31 cellular contexts compared by ENCODE assay signal in genomic region chr6:537114-537513, GRCh38.
"Had no signal": no experiment of that assay in that cellular context is flagged by ENCODE, and none has a peak within 500 bp of the region (broad histone marks: within the 10 kb centered on the region; RNA-seq: fewer than 3 reads in every experiment).

No MANE protein-coding gene starts in this region.

- H3K27ac ChIP-seq: ascending aorta, body of pancreas, SJCRH30 had no signal

- H3K36me3 ChIP-seq: MG63, SJCRH30 had no signal

- ATAC-seq: activated CD4-positive, CD25-positive, alpha-beta regulatory T cell treated with anti-CD3 and anti-CD28 coated beads, Interleukin-2, amount 50 U/mL, for 24 hours; activated CD8-positive, alpha-beta memory T cell treated with anti-CD3 and anti-CD28 coated beads, Interleukin-2, amount 10 ng/mL, durations not matched to agents 7 days and 5 days; activated naive CD4-positive, alpha-beta T cell treated with anti-CD3 and anti-CD28 coated beads, Interleukin-2, amount 50 U/mL, for 72 hours; activated naive CD8-positive, alpha-beta T cell treated with anti-CD3 and anti-CD28 coated beads, Interleukin-2, amount 50 U/mL, for 24 hours; body of pancreas; Panc1; Right ventricle myocardium inferior; SK-N-SH treated with all-trans-retinoic acid at 6 μM for 48 hours had no signal

- H3K4me1 ChIP-seq: ascending aorta, body of pancreas, SJCRH30 had no signal

- H3K27ac Mint-ChIP-seq: activated CD8-positive, alpha-beta memory T cell treated with anti-CD3 and anti-CD28 coated beads, Interleukin-2, amount 10 ng/mL, durations not matched to agents 7 days and 5 days; activated naive CD4-positive, alpha-beta T cell treated with anti-CD3 and anti-CD28 coated beads, Interleukin-2, amount 50 U/mL, for 72 hours; activated naive CD8-positive, alpha-beta T cell treated with anti-CD3 and anti-CD28 coated beads, Interleukin-2, amount 50 U/mL, for 24 hours; activated T-cell treated with anti-CD3 and anti-CD28 coated beads, Interleukin-2, amount 50 U/mL, for 24 hours; activated T-helper 1 cell treated with anti-CD3 and anti-CD28 coated beads, Interleukin-12 subunit alpha, Interleukin-12 subunit beta, Interleukin-2, Interleukin-4 antibody, amounts not matched to agents 30 ng/mL and 10 ng/mL and 1 ng/mL, durations not matched to agents 14 hours and 24 hours and 36 hours; T-helper 1 cell treated with Interleukin-12 subunit alpha and Interleukin-12 subunit beta and Interleukin-4 antibody, amounts not matched to agents 30 μg/mL and 1 μg/mL, for 36 hours had no signal

- H3K4me3 Mint-ChIP-seq: activated CD8-positive, alpha-beta memory T cell treated with anti-CD3 and anti-CD28 coated beads, Interleukin-2, amount 10 ng/mL, durations not matched to agents 7 days and 5 days; activated naive CD8-positive, alpha-beta T cell treated with anti-CD3 and anti-CD28 coated beads, Interleukin-2, amount 50 U/mL, for 24 hours; activated T-cell treated with anti-CD3 and anti-CD28 coated beads, Interleukin-2, amount 50 U/mL, for 24 hours; activated T-helper 1 cell treated with anti-CD3 and anti-CD28 coated beads, Interleukin-12 subunit alpha, Interleukin-12 subunit beta, Interleukin-2, Interleukin-4 antibody, amounts not matched to agents 30 ng/mL and 10 ng/mL and 1 ng/mL, durations not matched to agents 14 hours and 24 hours and 36 hours; central memory CD8-positive, alpha-beta T cell; T-helper 1 cell treated with Interleukin-12 subunit alpha and Interleukin-12 subunit beta and Interleukin-4 antibody, amounts not matched to agents 30 μg/mL and 1 μg/mL, for 36 hours had no signal

- H3K27me3 Mint-ChIP-seq: activated CD8-positive, alpha-beta memory T cell treated with anti-CD3 and anti-CD28 coated beads, Interleukin-2, amount 10 ng/mL, durations not matched to agents 7 days and 5 days; activated naive CD8-positive, alpha-beta T cell treated with anti-CD3 and anti-CD28 coated beads, Interleukin-2, amount 50 U/mL, for 24 hours; activated T-cell treated with anti-CD3 and anti-CD28 coated beads, Interleukin-2, amount 50 U/mL, for 24 hours; central memory CD8-positive, alpha-beta T cell had no signal

- H3K9me3 ChIP-seq: MG63, SJCRH30 had no signal

- DNase-seq: activated CD4-positive, alpha-beta T cell treated with anti-CD3 and anti-CD28 coated beads for 48 hours; activated CD4-positive, alpha-beta T cell treated with anti-CD3 and anti-CD28 coated beads, Interleukin-2, amount 50 U/mL, for 48 hours; activated CD8-positive, alpha-beta memory T cell treated with anti-CD3 and anti-CD28 coated beads, Interleukin-2, amount 10 ng/mL, durations not matched to agents 7 days and 5 days; activated effector memory CD4-positive, alpha-beta T cell treated with Interleukin-2 at 50 U/mL for 16 hours; activated naive CD4-positive, alpha-beta T cell; activated naive CD8-positive, alpha-beta T cell treated with anti-CD3 and anti-CD28 coated beads, Interleukin-2, amount 50 U/mL, for 24 hours; activated T-cell treated with anti-CD3 and anti-CD28 coated beads, Interleukin-2, amount 50 U/mL, for 24 hours; amniotic stem cell; body of pancreas; MG63; MV-4-11; NCI-H1092 treated with DMSO at 0.1 percent for 48 hours; NCI-H1417 treated with DMSO at 0.1 percent for 48 hours; NCI-H1694; NCI-H2029; NCI-H345; NCI-H510A; NCI-H526 treated with DMSO at 0.1 percent for 48 hours; NK-92 treated with Interleukin-12 subunit alpha and Interleukin-12 subunit beta, amount 100 ng/mL, for 24 hours; OCI-M1; RPMI8226; SJCRH30 had no signal

- H3K4me1 Mint-ChIP-seq: activated CD8-positive, alpha-beta memory T cell treated with anti-CD3 and anti-CD28 coated beads, Interleukin-2, amount 10 ng/mL, durations not matched to agents 7 days and 5 days; activated naive CD8-positive, alpha-beta T cell treated with anti-CD3 and anti-CD28 coated beads, Interleukin-2, amount 50 U/mL, for 24 hours; central memory CD8-positive, alpha-beta T cell had no signal

- H3K27me3 ChIP-seq: ascending aorta, body of pancreas, MG63, SJCRH30 had no signal

- H3K4me3 ChIP-seq: ascending aorta, body of pancreas, MG63, SJCRH30 had no signal
